In genomic region chr14:106378191-106378590, GRCh38 we compare ENCODE assay signal across 13 cellular contexts.
A peak's percentile ranks its signal among the peaks of the same experiment; 100 is the strongest.
DNase-seq lines count a peak whose midpoint lies in the region; ATAC-seq and TF ChIP-seq lines count a peak whose summit lies in the region.
"Had no signal": no experiment of that assay in that cellular context is flagged by ENCODE, and none has a peak within 500 bp of the region (broad histone marks: within the 10 kb centered on the region; RNA-seq: fewer than 3 reads in every experiment).

No MANE protein-coding gene starts in this region.

- no peaks in the 10 kb centered on the region for H3K27me3 ChIP-seq in thyroid gland
- H3K27me3 ChIP-seq: colonic mucosa, foreskin keratinocyte had no signal

- H3K27me3 Mint-ChIP-seq in CD14-positive monocyte (ENCODE audit: low read depth in 3 of 3) (peaks cover 0 to 2% (median 0%) of the 10 kb centered on the region in 3 donors), memory B cell (peaks cover 4% of the 10 kb centered on the region)

- no peak overlapping the region for H3K4me3 ChIP-seq in thyroid gland (replicated peaks in 1 of 3)
- H3K4me3 ChIP-seq: colonic mucosa had no signal

- H3K9me3 ChIP-seq in thyroid gland: no peaks in the 10 kb centered on the region
- H3K9me3 ChIP-seq: colonic mucosa had no signal

- intact Hi-C loops in CD14-positive monocyte (cut with micrococcal nuclease) (no loop called here), thyroid gland (cut with DNase I) (no loop called here)

- TF ChIP-seq POLR2A in thyroid gland (IDR thresholded peaks at IDR 0.05): no peak

- no peaks in the 10 kb centered on the region for H3K4me1 ChIP-seq in thyroid gland
- H3K4me1 ChIP-seq: colonic mucosa, foreskin keratinocyte had no signal

- no peaks in the 10 kb centered on the region for H3K36me3 ChIP-seq in thyroid gland
- H3K36me3 ChIP-seq: colonic mucosa had no signal

- TF ChIP-seq CTCF in CD14-positive monocyte (IDR thresholded peaks at IDR 0.05) (peak; percentile 69), thyroid gland (IDR thresholded peaks at IDR 0.05) (no peak)

- peaks cover 11% of the 10 kb centered on the region for H3K4me1 Mint-ChIP-seq in CD14-positive monocyte
- H3K4me1 Mint-ChIP-seq in memory B cell: peaks cover 6% of the 10 kb centered on the region

- H3K4me3 Mint-ChIP-seq in CD14-positive monocyte: no peak overlapping the region
- H3K4me3 Mint-ChIP-seq in memory B cell: no peak overlapping the region

- H3K27ac Mint-ChIP-seq in CD14-positive monocyte (no peak overlapping the region), memory B cell (no peak overlapping the region)

- in situ Hi-C loops in KBM-7 (cut with MboI; ENCODE audit: low pct_unique_long_range_greater_than_20kb, low sequenced_read_pairs): no loop called here

- no peaks in the 10 kb centered on the region for H3K36me3 Mint-ChIP-seq in CD14-positive monocyte
- H3K36me3 Mint-ChIP-seq in memory B cell: no peaks in the 10 kb centered on the region

- peak; percentile 57 for ATAC-seq in memory B cell (ENCODE audit: low read depth)
- no peak for ATAC-seq in GM18502 (IDR thresholded peaks at IDR 0.05; ENCODE audit: poor library complexity, unreplicated experiment)
- no peak for ATAC-seq in GM19463 (IDR thresholded peaks at IDR 0.05; ENCODE audit: unreplicated experiment)
- ATAC-seq: foreskin keratinocyte had no signal

- H3K9me3 Mint-ChIP-seq in CD14-positive monocyte (no peaks in the 10 kb centered on the region), memory B cell (no peaks in the 10 kb centered on the region)

- WGBS in thyroid gland, 2 donors: 4 to 7% methylated on average over 2 to 3 of the region's 3 CpGs

- no peak overlapping the region for H3K27ac ChIP-seq in thyroid gland
- H3K27ac ChIP-seq: colonic mucosa, foreskin keratinocyte had no signal

- DNase-seq in CD14-positive monocyte (ENCODE audit: low spot score): no peak
- peak; percentile 53 for DNase-seq in KBM-7
- DNase-seq in activated CD4-positive, alpha-beta T cell treated with anti-CD3 and anti-CD28 coated beads, Interleukin-2, amount 50 U/mL, for 1 hour: peak; percentile 14
- DNase-seq in memory B cell (ENCODE audit: low spot score in 2 of 2): peak in 1 of 2 donors; percentile 46
- no peak for DNase-seq in thyroid gland
- no peak for DNase-seq in NCI-H1048 (lab: John Stamatoyannopoulos, UW)
- DNase-seq: activated gamma-delta T cell treated with Interleukin-2 at 50 U/mL for 16 hours, colonic mucosa, foreskin keratinocyte, NCI-H524 treated with DMSO at 0.1 percent for 48 hours, nucleus accumbens had no signal

Comparison
In these comparisons a context has a peak if more than half of its experiments do, and no peak if none do; other contexts are left out.
1. DNase-seq: peak in KBM-7 (single experiment) and activated CD4-positive, alpha-beta T cell treated with anti-CD3 and anti-CD28 coated beads, Interleukin-2, amount 50 U/mL, for 1 hour (single experiment); none in CD14-positive monocyte (single experiment), thyroid gland (0 of 2) and NCI-H1048 (single experiment).